18 cellular contexts compared by ENCODE assay signal in genomic region chr5:167633931-167634341, GRCh38.
DNase-seq lines count a peak whose midpoint lies in the region; ATAC-seq and TF ChIP-seq lines count a peak whose summit lies in the region.
"Had no signal": no experiment of that assay in that cellular context is flagged by ENCODE, and none has a peak within 500 bp of the region (broad histone marks: within the 10 kb centered on the region; RNA-seq: fewer than 3 reads in every experiment).

No MANE protein-coding gene starts in this region.

- peak overlapping the region; percentile 5 for H3K27ac Mint-ChIP-seq in MCF 10A (ENCODE audit: low read depth, unreplicated experiment)
- no peak overlapping the region for H3K27ac Mint-ChIP-seq in stimulated activated naive B cell treated with anti-CD40 and anti-IgM and Interleukin-4, amounts not matched to agents 10 μg/mL and 1 μg/mL and 100 μg/mL, for 72 hours

- no peak overlapping the region for H3K4me3 ChIP-seq in breast epithelium
- no peak overlapping the region for H3K4me3 ChIP-seq in astrocyte of the cerebellum (ENCODE audit: low read depth, low read length)
- H3K4me3 ChIP-seq: heart left ventricle, thoracic aorta had no signal

- H3K27ac ChIP-seq in breast epithelium (no peak overlapping the region), foreskin keratinocyte (peak overlapping the region; percentile 56)
- H3K27ac ChIP-seq: 22Rv1, heart left ventricle, thoracic aorta had no signal

- intact Hi-C loops in MCF 10A (cut with micrococcal nuclease): no loop called here
- intact Hi-C loops in breast epithelium (cut with DNase I; ENCODE audit: low total_unique reads): no loop called here

- no peaks in the 10 kb centered on the region for H3K27me3 Mint-ChIP-seq in MCF 10A (ENCODE audit: insufficient read depth, unreplicated experiment)
- H3K27me3 Mint-ChIP-seq in stimulated activated naive B cell treated with anti-CD40 and anti-IgM and Interleukin-4, amounts not matched to agents 10 μg/mL and 1 μg/mL and 100 μg/mL, for 72 hours: no peaks in the 10 kb centered on the region

- ATAC-seq in foreskin keratinocyte: peak; percentile 46
- no peak for ATAC-seq in stimulated activated naive B cell treated with anti-CD40 and anti-IgM and Interleukin-4, amounts not matched to agents 10 μg/mL and 1 μg/mL and 100 μg/mL, for 72 hours (replicated peaks)
- ATAC-seq: heart left ventricle, PC-3 had no signal

- POLR2A ChIA-PET in MCF 10A (lab: Yijun Ruan, JAX): interaction anchor here (0.9 to 2.4 kb wide), 5 partner anchors 8 to 65 kb away, joined by 3 to 7 read pairs (median 5); no protein-coding TSS in a partner anchor

- H3K36me3 Mint-ChIP-seq in MCF 10A (ENCODE audit: insufficient read depth, unreplicated experiment): no peaks in the 10 kb centered on the region
- no peaks in the 10 kb centered on the region for H3K36me3 Mint-ChIP-seq in stimulated activated naive B cell treated with anti-CD40 and anti-IgM and Interleukin-4, amounts not matched to agents 10 μg/mL and 1 μg/mL and 100 μg/mL, for 72 hours

- BruUV-seq in MCF 10A (replicated peaks; lab: Mats Ljungman, UMichigan): no TSS peak

- H3K4me1 Mint-ChIP-seq in MCF 10A (ENCODE audit: insufficient read depth, unreplicated experiment): peaks cover 28% of the 10 kb centered on the region
- H3K4me1 Mint-ChIP-seq in stimulated activated naive B cell treated with anti-CD40 and anti-IgM and Interleukin-4, amounts not matched to agents 10 μg/mL and 1 μg/mL and 100 μg/mL, for 72 hours: no peaks in the 10 kb centered on the region

- CTCF ChIA-PET in MCF 10A (lab: Yijun Ruan, JAX): no interaction called here

- DNase-seq in MCF 10A (ENCODE audit: unreplicated experiment): peak; percentile 42
- DNase-seq in breast epithelium (ENCODE audit: low spot score in 2 of 2): no peak
- DNase-seq in astrocyte of the cerebellum (ENCODE audit: low read depth): peak; percentile 93
- peak; percentile 84 to 86 for DNase-seq in foreskin keratinocyte
- DNase-seq in stromal cell of bone marrow (ENCODE audit: low read depth): peak; percentile 97
- DNase-seq in stimulated activated naive B cell treated with anti-CD40 and anti-IgM and Interleukin-4, amounts not matched to agents 10 μg/mL and 1 μg/mL and 100 μg/mL, for 72 hours: no peak
- no peak for DNase-seq in stimulated activated CD4-positive, alpha-beta T cell treated with anti-CD3 and anti-CD28 coated beads, Interleukin-12 subunit alpha, Interleukin-12 subunit beta, amount 100 ng/mL, for 4 hours
- no peak for DNase-seq in NCI-H146 (lab: John Stamatoyannopoulos, UW)
- DNase-seq: activated CD4-positive, alpha-beta T cell treated with anti-CD3 and anti-CD28 coated beads for 4 hours; activated T-cell treated with anti-CD3 and anti-CD28 coated beads, Interleukin-2, amount 50 U/mL, for 48 hours; amygdala; heart left ventricle; NCI-H1092 treated with DMSO at 0.1 percent for 48 hours; NCI-H510A; PC-3; T-helper 1 cell had no signal

- in situ Hi-C loops in astrocyte of the cerebellum (cut with HindIII; ENCODE audit: low sequenced_read_pairs): no loop called here

- no peak overlapping the region for H3K4me3 Mint-ChIP-seq in MCF 10A (ENCODE audit: unreplicated experiment)
- H3K4me3 Mint-ChIP-seq in stimulated activated naive B cell treated with anti-CD40 and anti-IgM and Interleukin-4, amounts not matched to agents 10 μg/mL and 1 μg/mL and 100 μg/mL, for 72 hours: no peak overlapping the region

- TF ChIP-seq CTCF in MCF 10A (IDR thresholded peaks at IDR 0.05; ENCODE audit: unreplicated experiment) (no peak), breast epithelium (IDR thresholded peaks at IDR 0.05) (no peak), astrocyte of the cerebellum (IDR thresholded peaks at IDR 0.05; ENCODE audit: low read depth, low read length, missing control alignments) (no peak), foreskin keratinocyte (conservative IDR thresholded peaks at IDR 0.05) (no peak)

- no peaks in the 10 kb centered on the region for H3K4me1 ChIP-seq in breast epithelium
- H3K4me1 ChIP-seq in foreskin keratinocyte: peaks cover 41% of the 10 kb centered on the region

- H3K9me3 Mint-ChIP-seq in MCF 10A (ENCODE audit: unreplicated experiment): no peaks in the 10 kb centered on the region
- peaks cover 0 to 4% of the 10 kb centered on the region in 2 donors for H3K9me3 Mint-ChIP-seq in stimulated activated naive B cell treated with anti-CD40 and anti-IgM and Interleukin-4, amounts not matched to agents 10 μg/mL and 1 μg/mL and 100 μg/mL, for 72 hours

- H3K27me3 ChIP-seq in breast epithelium (no peaks in the 10 kb centered on the region), foreskin keratinocyte (no peaks in the 10 kb centered on the region)
- H3K27me3 ChIP-seq: heart left ventricle had no signal

- no peaks in the 10 kb centered on the region for H3K36me3 ChIP-seq in breast epithelium
- H3K36me3 ChIP-seq: heart left ventricle, thoracic aorta had no signal

- no peak for TF ChIP-seq POLR2A in breast epithelium (IDR thresholded peaks at IDR 0.05)

- no peaks in the 10 kb centered on the region for H3K9me3 ChIP-seq in breast epithelium
- H3K9me3 ChIP-seq: heart left ventricle, thoracic aorta had no signal

Comparison
In these comparisons a context has a peak if more than half of its experiments do, and no peak if none do; other contexts are left out.
1. DNase-seq: peak in MCF 10A (single experiment), astrocyte of the cerebellum (single experiment), foreskin keratinocyte (2 of 2) and stromal cell of bone marrow (single experiment); none in breast epithelium (0 of 2), stimulated activated naive B cell treated with anti-CD40 and anti-IgM and Interleukin-4, amounts not matched to agents 10 μg/mL and 1 μg/mL and 100 μg/mL, for 72 hours (single experiment), stimulated activated CD4-positive, alpha-beta T cell treated with anti-CD3 and anti-CD28 coated beads, Interleukin-12 subunit alpha, Interleukin-12 subunit beta, amount 100 ng/mL, for 4 hours (single experiment) and NCI-H146 (single experiment).